8 cellular contexts compared by ENCODE assay signal in the genomic region with DNA sequence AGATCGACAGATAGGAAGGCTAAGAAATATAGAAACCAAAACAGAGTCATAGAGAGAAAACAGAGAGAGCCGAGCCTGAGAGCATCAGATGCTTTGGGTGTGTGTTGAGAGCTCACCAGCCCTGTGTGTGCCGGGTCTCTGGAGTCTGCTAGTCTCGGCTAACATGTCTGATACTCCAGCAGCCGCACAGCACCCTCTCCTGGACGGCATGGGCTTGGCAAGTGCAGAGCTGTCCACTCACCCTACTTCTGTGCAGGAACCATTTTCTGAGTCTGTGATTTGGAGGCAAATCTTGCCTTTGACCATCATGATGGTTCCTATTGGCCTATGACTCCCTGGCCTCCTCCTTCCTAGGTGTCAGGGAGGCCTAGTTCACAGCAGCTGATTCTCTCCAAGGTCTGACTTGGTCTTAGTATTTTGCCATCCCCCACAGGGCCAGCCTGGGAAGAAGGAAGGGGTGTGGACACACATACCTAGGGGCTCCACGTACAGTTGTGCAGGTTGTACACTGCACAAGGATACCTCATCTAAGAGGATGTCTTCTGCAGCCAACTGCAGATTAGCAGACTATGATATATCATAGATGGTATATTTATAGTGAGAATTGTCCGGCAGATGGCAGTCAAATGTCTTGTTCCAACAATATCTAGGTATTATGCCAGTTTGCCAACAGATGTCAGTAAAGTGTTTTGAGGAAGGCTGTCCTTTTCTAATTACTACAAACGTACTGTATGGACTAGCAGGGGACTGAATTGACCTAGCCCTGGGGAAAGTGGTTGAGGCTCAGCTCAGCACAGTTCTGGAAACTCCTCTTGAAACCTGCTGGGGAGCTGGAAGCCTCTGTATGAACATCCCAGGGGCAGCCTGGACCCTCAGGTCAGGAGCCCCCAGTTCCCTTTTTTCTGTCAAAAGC. TPM values are rescaled to one million over a fixed set of nuclear protein-coding genes. Genes with fewer than 3 reads are reported as not detected.
DNase-seq lines count a peak whose midpoint lies in the region; ATAC-seq and TF ChIP-seq lines count a peak whose summit lies in the region.

No MANE protein-coding gene starts in this region.

- H3K4me3 ChIP-seq in lung = no peak overlapping the region

- H3K27ac ChIP-seq in CD4-positive, alpha-beta T cell (ENCODE audit: low read depth, low read length) = no peak overlapping the region
- H3K27ac ChIP-seq in lung (ENCODE audit: low read depth in 1 of 2, low read length in 1 of 2) = peak overlapping the region in 1 of 2 donors; percentile 35

- peak overlapping the region; percentile 14 for H3K27ac Mint-ChIP-seq in CD4-positive, alpha-beta T cell

- no peaks in the 10 kb centered on the region for H3K9me3 Mint-ChIP-seq in CD4-positive, alpha-beta T cell

- DNase-seq in CD4-positive, alpha-beta T cell = peak; percentile 81 to 89 (median 86)
- DNase-seq in NCI-H748 treated with DMSO at 0.1 percent for 48 hours (lab: John Stamatoyannopoulos, UW) = peak; percentile 80
- DNase-seq in activated CD4-positive, alpha-beta T cell treated with anti-CD3 and anti-CD28 coated beads, Interleukin-2, amount 50 U/mL, for 1 hour = peak; percentile 91
- DNase-seq in dedifferentiated amniotic fluid mesenchymal stem cell (ENCODE audit: extremely low spot score) = peak; percentile 91
- DNase-seq in lung (ENCODE audit: low spot score) = peak; percentile 92
- peak; percentile 84 to 89 (median 88) for DNase-seq in stimulated activated CD4-positive, alpha-beta T cell treated with anti-CD3 and anti-CD28 coated beads, TNF-alpha, amount 100 ng/mL, for 48 hours (ENCODE audit: low read depth in 3 of 3)

- H3K36me3 ChIP-seq in lung (ENCODE audit: control insufficient read depth in 2 of 2, insufficient read depth in 2 of 2, low read length in 2 of 2) = peaks cover 0 to 6% of the 10 kb centered on the region in 2 donors

- ATAC-seq in CD4-positive, alpha-beta T cell (ENCODE audit: poor library complexity) = peak; percentile 94
- ATAC-seq in GM19463 (IDR thresholded peaks at IDR 0.05; ENCODE audit: unreplicated experiment) = peak; percentile 86
- ATAC-seq in HG03571 (IDR thresholded peaks at IDR 0.05; ENCODE audit: unreplicated experiment) = peak; percentile 92
- peak; percentile 94 for ATAC-seq in lung (ENCODE audit: insufficient read depth, low FRiP score)

- TF ChIP-seq CTCF in CD4-positive, alpha-beta T cell (IDR thresholded peaks at IDR 0.05) = peak; percentile 89
- peak; percentile 89 for TF ChIP-seq CTCF in lung (IDR thresholded peaks at IDR 0.05; ENCODE audit: control extremely low read depth, extremely low read depth)

- no peaks in the 10 kb centered on the region for H3K36me3 Mint-ChIP-seq in CD4-positive, alpha-beta T cell (ENCODE audit: low read depth)

- no peaks in the 10 kb centered on the region for H3K27me3 Mint-ChIP-seq in CD4-positive, alpha-beta T cell

- H3K9me3 ChIP-seq in CD4-positive, alpha-beta T cell (ENCODE audit: control insufficient read depth, low read length) = no peaks in the 10 kb centered on the region
- H3K9me3 ChIP-seq in lung (ENCODE audit: control insufficient read depth in 2 of 2, insufficient read depth in 1 of 2, low read length in 1 of 2) = no peaks in the 10 kb centered on the region

- intact Hi-C loops in CD4-positive, alpha-beta T cell (cut with DNase I, micrococcal nuclease) = loop anchor here (1.0 to 10.0 kb wide), 13 partner anchors 32 to 394 kb away; a partner anchor contains a TSS

- 6 to 7% methylated on average over 9 of the region's 9 CpGs for WGBS in lung, 2 donors

- POLR2A ChIA-PET in CD4-positive, alpha-beta T cell (lab: Charles Lee) = interaction anchor here (0.6 to 10.2 kb wide), 18 partner anchors 12 to 251 kb away, joined by 3 to 164 read pairs (median 4); a partner anchor contains a TSS

- CTCF ChIA-PET in CD4-positive, alpha-beta T cell (lab: Charles Lee) = interaction anchor here (0.6 to 9.0 kb wide), 63 partner anchors 11 to 404 kb away, joined by 3 to 205 read pairs (median 4); a partner anchor contains a TSS

- H3K4me3 Mint-ChIP-seq in CD4-positive, alpha-beta T cell = no peak overlapping the region

- peaks cover 41% of the 10 kb centered on the region for H3K4me1 Mint-ChIP-seq in CD4-positive, alpha-beta T cell (ENCODE audit: low read depth)

- peaks cover 0 to 3% of the 10 kb centered on the region in 2 donors for H3K4me1 ChIP-seq in lung (ENCODE audit: control insufficient read depth in 2 of 2, insufficient read depth in 2 of 2, low read length in 2 of 2)

- no peaks in the 10 kb centered on the region for H3K27me3 ChIP-seq in CD4-positive, alpha-beta T cell (ENCODE audit: control insufficient read depth, insufficient read depth, low read length)
- no peaks in the 10 kb centered on the region for H3K27me3 ChIP-seq in lung (ENCODE audit: control insufficient read depth, insufficient read depth)

RNA-seq across cellular contexts. Expression of a gene that starts 13.0 kb away (rescaled TPM):
- 1 to 10 TPM; 1.2 TPM for total RNA-seq in CD4-positive, alpha-beta T cell
- total RNA-seq in lung = 10 to 100 TPM; 24.2 to 76.7 TPM
- 10 to 100 TPM; 20.4 to 55.9 TPM for polyA plus RNA-seq in lung

RNA-seq across cellular contexts. Expression of a gene that starts 32.4 kb away (rescaled TPM):
- total RNA-seq in CD4-positive, alpha-beta T cell = 100 to 1,000 TPM; 231 to 239 TPM
- total RNA-seq in lung = 100 to 1,000 TPM; 133 to 210 TPM
- polyA plus RNA-seq in lung = 100 to 1,000 TPM; 120 to 180 TPM

Comparison
In these comparisons a context has a peak if more than half of its experiments do, and no peak if none do; other contexts are left out.
1. RNA of a gene that starts 13.0 kb away (total RNA-seq): 24.2 to 76.7 TPM in lung; 1.2 TPM in CD4-positive, alpha-beta T cell; every median in the first group is over 10 times any median in the second.
2. Peak in every context shown above with its lines, with median percentiles within 50 percentile points of each other: ATAC-seq and DNase-seq.